Comparison of ENCODE assay signal across 25 cellular contexts in the genomic region with DNA sequence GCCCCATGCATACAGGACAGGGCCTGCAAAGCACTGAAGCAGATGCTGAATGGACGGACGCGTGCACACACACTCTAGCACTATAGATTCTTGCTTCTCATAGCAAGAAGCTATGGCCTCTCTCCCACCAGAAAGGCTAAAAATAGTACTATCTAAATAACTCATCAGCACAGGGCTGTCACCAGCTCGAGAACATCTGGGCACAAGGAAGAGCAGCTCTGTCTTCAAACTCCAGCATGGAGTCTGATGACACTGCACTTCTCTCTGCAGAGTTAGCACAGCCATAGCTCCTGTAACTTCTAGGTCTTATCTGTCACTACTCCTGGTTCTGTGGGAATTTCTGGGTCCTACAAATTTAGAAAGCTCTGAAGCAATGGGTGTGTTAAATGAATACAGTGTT.
"Had no signal": no experiment of that assay in that cellular context is flagged by ENCODE, and none has a peak within 500 bp of the region (broad histone marks: within the 10 kb centered on the region; RNA-seq: fewer than 3 reads in every experiment).

No MANE protein-coding gene starts in this region.

- H3K4me3 Mint-ChIP-seq: activated CD4-positive, alpha-beta memory T cell treated with anti-CD3 and anti-CD28 coated beads, Interleukin-2, amount 10 ng/mL, durations not matched to agents 7 days and 5 days; activated CD4-positive, alpha-beta T cell treated with anti-CD3 and anti-CD28 coated beads for 36 hours; activated CD4-positive, alpha-beta T cell treated with anti-CD3 and anti-CD28 coated beads, Interleukin-2, amount 10 ng/mL, durations not matched to agents 7 days and 5 days; activated naive CD8-positive, alpha-beta T cell; activated T-cell treated with anti-CD3 and anti-CD28 coated beads, Interleukin-2, amount 50 U/mL, for 4 hours; activated T-helper 17 cell treated with anti-CD3 and anti-CD28 coated beads, Interleukin-2, amount 50 U/mL, for 72 hours; central memory CD8-positive, alpha-beta T cell; dendritic cell treated with granulocyte-macrophage colony-stimulating factor and Interleukin-4, amounts not matched to agents 40 ng/mL and 50 ng/mL, for 4 days; endodermal cell had no signal

- DNase-seq: activated CD4-positive, alpha-beta memory T cell treated with anti-CD3 and anti-CD28 coated beads, Interleukin-2, amount 10 ng/mL, durations not matched to agents 7 days and 5 days; activated CD4-positive, alpha-beta T cell treated with anti-CD3 and anti-CD28 coated beads for 36 hours; activated CD4-positive, alpha-beta T cell treated with anti-CD3 and anti-CD28 coated beads, Interleukin-2, amount 10 ng/mL, durations not matched to agents 7 days and 5 days; activated CD4-positive, alpha-beta T cell treated with anti-CD3 and anti-CD28 coated beads, Interleukin-2, amount 50 U/mL, for 4 hours; activated CD4-positive, CD25-positive, alpha-beta regulatory T cell; activated CD4-positive, CD25-positive, alpha-beta regulatory T cell treated with anti-CD3 and anti-CD28 coated beads, Interleukin-2, amount 50 U/mL, for 72 hours; activated effector memory CD4-positive, alpha-beta T cell treated with Interleukin-2 at 50 U/mL for 16 hours; activated gamma-delta T cell treated with Interleukin-2 at 50 U/mL for 16 hours; activated naive CD4-positive, alpha-beta T cell treated with anti-CD3 and anti-CD28 coated beads, Interleukin-2, amount 50 U/mL, for 16 hours; activated naive CD4-positive, alpha-beta T cell treated with Interleukin-2 at 50 U/mL for 16 hours; activated T-cell treated with anti-CD3 and anti-CD28 coated beads, Interleukin-2, amount 50 U/mL, for 4 hours; amniotic stem cell; anterior cingulate cortex; brain microvascular endothelial cell; dorsolateral prefrontal cortex; effector memory CD4-positive, alpha-beta T cell; endodermal cell; foreskin fibroblast; glutamatergic neuron; T-helper 2 cell had no signal

- H3K27me3 ChIP-seq: brain microvascular endothelial cell had no signal

- H3K4me1 Mint-ChIP-seq: activated T-helper 17 cell treated with anti-CD3 and anti-CD28 coated beads, Interleukin-2, amount 50 U/mL, for 72 hours; central memory CD8-positive, alpha-beta T cell had no signal

- H3K27ac ChIP-seq: brain microvascular endothelial cell, coronary artery, dorsolateral prefrontal cortex had no signal

- H3K36me3 Mint-ChIP-seq: activated naive CD8-positive, alpha-beta T cell had no signal

- H3K4me3 ChIP-seq: coronary artery, dorsolateral prefrontal cortex had no signal

- H3K27ac Mint-ChIP-seq: activated CD4-positive, alpha-beta memory T cell treated with anti-CD3 and anti-CD28 coated beads, Interleukin-2, amount 10 ng/mL, durations not matched to agents 7 days and 5 days; activated CD4-positive, alpha-beta T cell treated with anti-CD3 and anti-CD28 coated beads for 36 hours; activated CD4-positive, alpha-beta T cell treated with anti-CD3 and anti-CD28 coated beads, Interleukin-2, amount 10 ng/mL, durations not matched to agents 7 days and 5 days; activated naive CD8-positive, alpha-beta T cell; activated T-helper 17 cell treated with anti-CD3 and anti-CD28 coated beads, Interleukin-2, amount 50 U/mL, for 72 hours; dendritic cell treated with granulocyte-macrophage colony-stimulating factor and Interleukin-4, amounts not matched to agents 40 ng/mL and 50 ng/mL, for 4 days; endodermal cell had no signal

- H3K9me3 Mint-ChIP-seq: activated CD4-positive, alpha-beta memory T cell treated with anti-CD3 and anti-CD28 coated beads, Interleukin-2, amount 10 ng/mL, durations not matched to agents 7 days and 5 days; activated CD4-positive, alpha-beta T cell treated with anti-CD3 and anti-CD28 coated beads, Interleukin-2, amount 10 ng/mL, durations not matched to agents 7 days and 5 days; activated T-cell treated with anti-CD3 and anti-CD28 coated beads, Interleukin-2, amount 50 U/mL, for 4 hours; activated T-helper 17 cell treated with anti-CD3 and anti-CD28 coated beads, Interleukin-2, amount 50 U/mL, for 72 hours; central memory CD8-positive, alpha-beta T cell; dendritic cell treated with granulocyte-macrophage colony-stimulating factor and Interleukin-4, amounts not matched to agents 40 ng/mL and 50 ng/mL, for 4 days; endodermal cell had no signal

- H3K36me3 ChIP-seq: brain microvascular endothelial cell had no signal
